ENCODE assay signal across 1 cellular context in genomic region chr19:14006766-14007562, GRCh38.
A peak's percentile ranks its signal among the peaks of the same experiment; 100 is the strongest.
TF ChIP-seq lines count a peak whose summit lies in the region.

No MANE protein-coding gene starts in this region.

TF ChIP-seq in HepG2, 621 proteins besides CTCF, POLR2A, EP300 and RAD21 (continued from another document):
- TF ChIP-seq ZNF224 (CRISPR knock-in tag; IDR thresholded peaks at IDR 0.05) = no peak
- no peak for TF ChIP-seq GTF2F1 (IDR thresholded peaks at IDR 0.05; ENCODE audit: low read length)
- no peak for TF ChIP-seq ZBTB14 (CRISPR knock-in tag; IDR thresholded peaks at IDR 0.05)
- TF ChIP-seq TCF12 (IDR thresholded peaks at IDR 0.05) = no peak
- no peak; the same call in 1 of the 2 replicates for TF ChIP-seq TCF12 (CRISPR knock-in tag; IDR thresholded peaks at IDR 0.05)
- TF ChIP-seq KLF13 (CRISPR knock-in tag; IDR thresholded peaks at IDR 0.05) = 0 out of 2 replicates have a peak, but pooled peaks have one; percentile 66
- TF ChIP-seq ZBTB39 (CRISPR knock-in tag; IDR thresholded peaks at IDR 0.05) = peak; percentile 66; the same call in 1 of the 2 replicates
- TF ChIP-seq YEATS4 (CRISPR knock-in tag; IDR thresholded peaks at IDR 0.05; ENCODE audit: borderline replicate concordance) = peak; percentile 35; the same call in 1 of the 2 replicates
- no peak for TF ChIP-seq CAMTA2 (CRISPR knock-in tag; IDR thresholded peaks at IDR 0.05; ENCODE audit: borderline replicate concordance)
TF ChIP-seq in HepG2: peak in this region for 264.
